In genomic region chr7:155136619-155137243, GRCh38 we compare ENCODE assay signal across 25 cellular contexts.
"Had no signal": no experiment of that assay in that cellular context is flagged by ENCODE, and none has a peak within 500 bp of the region (broad histone marks: within the 10 kb centered on the region; RNA-seq: fewer than 3 reads in every experiment).

No MANE protein-coding gene starts in this region.

- H3K79me2 ChIP-seq: hepatocyte had no signal

- H3K27ac ChIP-seq: gastroesophageal sphincter, hepatocyte, ovary, right lobe of liver, testis, transverse colon had no signal

- H3K9me3 ChIP-seq: ovary, right lobe of liver, testis, transverse colon had no signal

- H3K4me2 ChIP-seq: hepatocyte had no signal

- H3K36me3 ChIP-seq: gastroesophageal sphincter, ovary, right lobe of liver, transverse colon had no signal

- ATAC-seq: gastroesophageal sphincter; left cardiac atrium; left ventricle myocardium superior; naive thymus-derived CD4-positive, alpha-beta T cell; right lobe of liver; stimulated activated naive CD8-positive, alpha-beta T cell treated with anti-CD3 and anti-CD28 coated beads, Interleukin-15, Interleukin-2, amounts not matched to agents 100 U/mL and 50 U/mL, for 24 hours had no signal

- H3K27me3 ChIP-seq: hepatocyte, ovary, right lobe of liver, testis, transverse colon had no signal

- FAIRE-seq: colon had no signal

- H3K4me1 ChIP-seq: gastroesophageal sphincter, right lobe of liver, testis, transverse colon had no signal

- H3K4me3 ChIP-seq: gastroesophageal sphincter, hepatocyte, ovary, right lobe of liver, testis, transverse colon had no signal

- DNase-seq: activated CD4-positive, alpha-beta T cell treated with anti-CD3 and anti-CD28 coated beads for 4 hours; activated CD4-positive, alpha-beta T cell treated with anti-CD3 and anti-CD28 coated beads, Interleukin-2, amount 50 U/mL, for 48 hours; activated CD4-positive, CD25-positive, alpha-beta regulatory T cell; activated CD8-positive, alpha-beta memory T cell treated with anti-CD3 and anti-CD28 coated beads for 24 hours; activated gamma-delta T cell treated with Interleukin-2 at 50 U/mL for 16 hours; activated naive CD4-positive, alpha-beta T cell treated with anti-CD3 and anti-CD28 coated beads, Interleukin-2, amount 50 U/mL, for 16 hours; activated T-cell treated with anti-CD3 and anti-CD28 coated beads, Interleukin-2, amount 50 U/mL, for 1 hour; amygdala; effector CD8-positive, alpha-beta T cell; erythroblast; islet precursor cell; left cardiac atrium; left ventricle myocardium superior; mammary epithelial cell; midbrain; naive thymus-derived CD4-positive, alpha-beta T cell; ovary; right lobe of liver; stimulated activated CD4-positive, alpha-beta T cell treated with anti-CD3 and anti-CD28 coated beads, Interleukin-2, amount 100 ng/mL, for 48 hours; stimulated activated naive CD8-positive, alpha-beta T cell treated with anti-CD3 and anti-CD28 coated beads, Interleukin-15, Interleukin-2, amounts not matched to agents 100 U/mL and 50 U/mL, for 24 hours; testis; transverse colon had no signal
